ENCODE assay signal across 8 cellular contexts in genomic region chr6:73394577-73395354, GRCh38.
DNase-seq lines count a peak whose midpoint lies in the region; ATAC-seq lines count a peak whose summit lies in the region.

Gene DDX43, plus strand, starts transcription at chr6:73394828. Its CDS starts 78 bp downstream, at chr6:73394906.

- H3K36me3 Mint-ChIP-seq in activated naive CD4-positive, alpha-beta T cell treated with anti-CD3 and anti-CD28 coated beads, Interleukin-2, amount 10 ng/mL, durations not matched to agents 7 days and 5 days = no peaks in the 10 kb centered on the region

- H3K4me1 Mint-ChIP-seq in activated naive CD4-positive, alpha-beta T cell treated with anti-CD3 and anti-CD28 coated beads, Interleukin-2, amount 10 ng/mL, durations not matched to agents 7 days and 5 days = peaks cover 21% of the 10 kb centered on the region

- peak within 1 kb of the TSS; percentile 28 for H3K4me3 Mint-ChIP-seq in activated naive CD4-positive, alpha-beta T cell treated with anti-CD3 and anti-CD28 coated beads, Interleukin-2, amount 10 ng/mL, durations not matched to agents 7 days and 5 days

- peak within 1 kb of the TSS; percentile 80 for H3K27ac Mint-ChIP-seq in activated naive CD4-positive, alpha-beta T cell treated with anti-CD3 and anti-CD28 coated beads, Interleukin-2, amount 10 ng/mL, durations not matched to agents 7 days and 5 days

- CTCF ChIA-PET in activated naive CD4-positive, alpha-beta T cell treated with anti-CD3 and anti-CD28 coated beads, Interleukin-2, amount 10 ng/mL, durations not matched to agents 7 days and 5 days (lab: Charles Lee) = no interaction called here

- H3K9me3 Mint-ChIP-seq in activated naive CD4-positive, alpha-beta T cell treated with anti-CD3 and anti-CD28 coated beads, Interleukin-2, amount 10 ng/mL, durations not matched to agents 7 days and 5 days = peaks cover 4% of the 10 kb centered on the region

- peak; percentile 84 for DNase-seq in COLO829 (ENCODE audit: low spot score)
- peak; percentile 59 for DNase-seq in NCI-H1694 (lab: John Stamatoyannopoulos, UW)
- DNase-seq in activated naive CD4-positive, alpha-beta T cell treated with anti-CD3 and anti-CD28 coated beads, Interleukin-2, amount 10 ng/mL, durations not matched to agents 7 days and 5 days = peak; percentile 39
- peak; percentile 35 for DNase-seq in iPS-NIHi7 (ENCODE audit: extremely low spot score)
- peak; percentile 28 for DNase-seq in stimulated activated CD8-positive, alpha-beta memory T cell treated with anti-CD3 and anti-CD28 coated beads, Interleukin-15, amount 100 ng/mL, for 1 hour (ENCODE audit: low read depth)
- DNase-seq in glomerular visceral epithelial cell (ENCODE audit: extremely low spot score) = no peak
- DNase-seq in cerebellar cortex (ENCODE audit: low spot score) = no peak

- H3K27me3 Mint-ChIP-seq in activated naive CD4-positive, alpha-beta T cell treated with anti-CD3 and anti-CD28 coated beads, Interleukin-2, amount 10 ng/mL, durations not matched to agents 7 days and 5 days = peaks cover 7% of the 10 kb centered on the region

- ATAC-seq in GM18861 (IDR thresholded peaks at IDR 0.05; ENCODE audit: unreplicated experiment) = no peak

Comparison
In these comparisons a context has a peak if more than half of its experiments do, and no peak if none do; other contexts are left out.
1. DNase-seq: peak in COLO829 (single experiment), NCI-H1694 (single experiment), activated naive CD4-positive, alpha-beta T cell treated with anti-CD3 and anti-CD28 coated beads, Interleukin-2, amount 10 ng/mL, durations not matched to agents 7 days and 5 days (single experiment), iPS-NIHi7 (single experiment) and stimulated activated CD8-positive, alpha-beta memory T cell treated with anti-CD3 and anti-CD28 coated beads, Interleukin-15, amount 100 ng/mL, for 1 hour (single experiment); none in glomerular visceral epithelial cell (single experiment) and cerebellar cortex (single experiment).